Comparison of ENCODE assay signal across 1 cellular context in the genomic region with DNA sequence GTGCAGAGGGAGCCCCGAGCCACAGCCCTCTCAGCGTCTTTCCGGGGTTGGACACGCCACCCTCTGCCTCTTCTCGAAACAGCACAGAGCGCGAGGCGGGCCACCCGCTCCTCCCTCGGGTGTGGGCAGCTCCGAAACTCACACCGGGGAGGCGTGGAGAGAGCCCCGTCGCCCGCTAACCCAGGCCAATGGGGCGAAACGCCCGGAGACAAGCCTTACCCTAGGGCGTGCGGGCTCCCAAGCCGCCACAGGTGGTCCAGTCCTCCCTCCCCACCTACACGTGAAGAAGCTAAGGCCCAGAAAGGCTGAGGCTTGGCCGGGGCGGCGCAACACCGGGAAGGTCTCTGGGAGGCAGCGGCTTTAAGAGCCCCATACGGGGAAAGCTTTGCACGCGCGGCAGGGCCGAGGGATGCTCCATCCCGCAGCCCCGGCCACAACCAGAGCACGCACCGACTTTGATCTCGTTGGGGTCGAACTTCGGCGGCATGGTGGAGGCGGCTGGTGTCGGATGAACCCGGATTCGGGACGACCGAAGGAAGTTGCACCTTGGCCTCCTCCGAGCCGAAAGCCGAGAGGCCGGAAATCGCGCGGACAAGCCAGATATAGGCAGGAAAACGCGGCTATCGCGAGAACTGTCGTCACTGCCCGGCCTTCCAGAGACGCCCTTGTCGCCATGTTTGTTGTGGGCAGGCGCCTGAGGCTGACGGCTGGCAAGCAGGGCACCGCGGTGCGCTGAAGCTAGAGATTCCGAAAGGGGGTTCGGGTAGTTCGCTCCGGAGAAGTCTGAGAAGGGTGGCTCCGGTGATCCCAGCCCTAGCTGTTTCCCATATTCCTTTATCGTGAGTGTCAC.
TF ChIP-seq lines count a peak whose summit lies in the region.

Gene LRSAM1, plus strand, starts transcription at position 680 of the 850 bp plus-strand sequence. CDS start 3,018 bp downstream, outside the sequence.
Gene RPL12, minus strand, starts transcription at position 576 of the 850 bp plus-strand sequence. Its CDS starts 89 bp downstream, at position 487.

TF ChIP-seq in K562, 482 proteins besides CTCF, POLR2A, EP300 and RAD21 (continued from another document and continues in another):
- TF ChIP-seq, protein P1, sequence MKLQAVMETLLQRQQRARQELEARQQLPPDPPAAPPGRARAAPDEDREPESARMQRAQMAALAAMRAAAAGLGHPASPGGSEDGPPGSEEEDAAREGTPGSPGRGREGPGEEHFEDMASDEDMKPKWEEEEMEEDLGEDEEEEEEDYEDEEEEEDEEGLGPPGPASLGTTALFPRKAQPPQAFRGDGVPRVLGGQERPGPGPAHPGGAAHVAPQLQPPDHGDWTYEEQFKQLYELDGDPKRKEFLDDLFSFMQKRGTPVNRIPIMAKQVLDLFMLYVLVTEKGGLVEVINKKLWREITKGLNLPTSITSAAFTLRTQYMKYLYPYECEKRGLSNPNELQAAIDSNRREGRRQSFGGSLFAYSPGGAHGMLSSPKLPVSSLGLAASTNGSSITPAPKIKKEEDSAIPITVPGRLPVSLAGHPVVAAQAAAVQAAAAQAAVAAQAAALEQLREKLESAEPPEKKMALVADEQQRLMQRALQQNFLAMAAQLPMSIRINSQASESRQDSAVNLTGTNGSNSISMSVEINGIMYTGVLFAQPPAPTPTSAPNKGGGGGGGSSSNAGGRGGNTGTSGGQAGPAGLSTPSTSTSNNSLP (IDR thresholded peaks at IDR 0.05; ENCODE audit: borderline replicate concordance, low read depth, low read length), result no peak
- TF ChIP-seq YY1 (IDR thresholded peaks at IDR 0.05; ENCODE audit: borderline replicate concordance in 1 of 3, control insufficient read depth in 1 of 3, extremely low read depth in 1 of 3, insufficient read depth in 3 of 3, insufficient read length in 1 of 3, insufficient replicate concordance in 2 of 3, low read depth in 1 of 3, low read length in 2 of 3), result peak; percentile 99 to 100 (median 100)
- no peak for TF ChIP-seq HOMEZ (CRISPR knock-in tag; IDR thresholded peaks at IDR 0.05)
- no peak for TF ChIP-seq KLF10 (CRISPR knock-in tag; IDR thresholded peaks at IDR 0.05)
- TF ChIP-seq ZNF23 (CRISPR knock-in tag; IDR thresholded peaks at IDR 0.05), result no peak
- peak; percentile 75 for TF ChIP-seq FOXP4 (CRISPR knock-in tag; IDR thresholded peaks at IDR 0.05; ENCODE audit: borderline replicate concordance)
- TF ChIP-seq CCAR2 (IDR thresholded peaks at IDR 0.05; ENCODE audit: low read depth, low read length), result no peak
- TF ChIP-seq BCOR (IDR thresholded peaks at IDR 0.05), result no peak
- TF ChIP-seq E2F8 (IDR thresholded peaks at IDR 0.05; ENCODE audit: low read depth, partially characterized antibody), result no peak
- no peak for TF ChIP-seq ZBTB8A (IDR thresholded peaks at IDR 0.05; ENCODE audit: partially characterized antibody)
- TF ChIP-seq WHSC1 (IDR thresholded peaks at IDR 0.05; ENCODE audit: low read length), result no peak
- TF ChIP-seq TRIM24 (IDR thresholded peaks at IDR 0.05), result no peak
- no peak for TF ChIP-seq SMAD2 (IDR thresholded peaks at IDR 0.05; ENCODE audit: low read depth, low read length)
- TF ChIP-seq, protein P2, sequence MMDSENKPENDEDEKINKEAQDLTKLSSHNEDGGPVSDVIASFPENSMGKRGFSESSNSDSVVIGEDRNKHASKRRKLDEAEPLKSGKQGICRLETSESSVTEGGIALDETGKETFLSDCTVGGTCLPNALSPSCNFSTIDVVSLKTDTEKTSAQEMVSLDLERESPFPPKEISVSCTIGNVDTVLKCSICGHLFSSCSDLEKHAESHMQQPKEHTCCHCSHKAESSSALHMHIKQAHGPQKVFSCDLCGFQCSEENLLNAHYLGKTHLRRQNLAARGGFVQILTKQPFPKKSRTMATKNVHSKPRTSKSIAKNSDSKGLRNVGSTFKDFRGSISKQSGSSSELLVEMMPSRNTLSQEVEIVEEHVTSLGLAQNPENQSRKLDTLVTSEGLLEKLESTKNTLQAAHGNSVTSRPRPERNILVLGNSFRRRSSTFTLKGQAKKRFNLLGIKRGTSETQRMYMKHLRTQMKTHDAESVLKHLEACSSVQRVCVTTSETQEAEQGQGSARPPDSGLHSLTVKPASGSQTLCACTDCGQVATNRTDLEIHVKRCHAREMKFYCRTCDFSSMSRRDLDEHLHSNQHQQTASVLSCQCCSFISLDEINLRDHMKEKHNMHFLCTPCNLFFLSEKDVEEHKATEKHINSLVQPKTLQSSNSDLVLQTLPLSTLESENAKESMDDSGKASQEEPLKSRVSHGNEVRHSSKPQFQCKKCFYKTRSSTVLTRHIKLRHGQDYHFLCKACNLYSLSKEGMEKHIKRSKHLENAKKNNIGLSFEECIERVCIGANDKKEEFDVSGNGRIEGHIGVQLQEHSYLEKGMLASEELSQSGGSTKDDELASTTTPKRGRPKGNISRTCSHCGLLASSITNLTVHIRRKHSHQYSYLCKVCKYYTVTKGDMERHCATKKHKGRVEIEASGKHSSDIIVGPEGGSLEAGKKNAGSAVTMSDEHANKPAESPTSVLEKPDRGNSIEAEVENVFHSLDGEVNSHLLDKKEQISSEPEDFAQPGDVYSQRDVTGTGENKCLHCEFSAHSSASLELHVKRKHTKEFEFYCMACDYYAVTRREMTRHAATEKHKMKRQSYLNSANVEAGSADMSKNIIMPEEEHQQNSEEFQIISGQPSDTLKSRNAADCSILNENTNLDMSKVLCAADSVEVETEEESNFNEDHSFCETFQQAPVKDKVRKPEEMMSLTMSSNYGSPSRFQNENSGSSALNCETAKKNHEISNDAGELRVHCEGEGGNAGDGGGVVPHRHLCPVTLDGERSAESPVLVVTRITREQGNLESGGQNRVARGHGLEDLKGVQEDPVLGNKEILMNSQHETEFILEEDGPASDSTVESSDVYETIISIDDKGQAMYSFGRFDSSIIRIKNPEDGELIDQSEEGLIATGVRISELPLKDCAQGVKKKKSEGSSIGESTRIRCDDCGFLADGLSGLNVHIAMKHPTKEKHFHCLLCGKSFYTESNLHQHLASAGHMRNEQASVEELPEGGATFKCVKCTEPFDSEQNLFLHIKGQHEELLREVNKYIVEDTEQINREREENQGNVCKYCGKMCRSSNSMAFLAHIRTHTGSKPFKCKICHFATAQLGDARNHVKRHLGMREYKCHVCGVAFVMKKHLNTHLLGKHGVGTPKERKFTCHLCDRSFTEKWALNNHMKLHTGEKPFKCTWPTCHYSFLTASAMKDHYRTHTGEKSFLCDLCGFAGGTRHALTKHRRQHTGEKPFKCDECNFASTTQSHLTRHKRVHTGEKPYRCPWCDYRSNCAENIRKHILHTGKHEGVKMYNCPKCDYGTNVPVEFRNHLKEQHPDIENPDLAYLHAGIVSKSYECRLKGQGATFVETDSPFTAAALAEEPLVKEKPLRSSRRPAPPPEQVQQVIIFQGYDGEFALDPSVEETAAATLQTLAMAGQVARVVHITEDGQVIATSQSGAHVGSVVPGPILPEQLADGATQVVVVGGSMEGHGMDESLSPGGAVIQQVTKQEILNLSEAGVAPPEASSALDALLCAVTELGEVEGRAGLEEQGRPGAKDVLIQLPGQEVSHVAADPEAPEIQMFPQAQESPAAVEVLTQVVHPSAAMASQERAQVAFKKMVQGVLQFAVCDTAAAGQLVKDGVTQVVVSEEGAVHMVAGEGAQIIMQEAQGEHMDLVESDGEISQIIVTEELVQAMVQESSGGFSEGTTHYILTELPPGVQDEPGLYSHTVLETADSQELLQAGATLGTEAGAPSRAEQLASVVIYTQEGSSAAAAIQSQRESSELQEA (IDR thresholded peaks at IDR 0.05; ENCODE audit: low read depth), result no peak
- peak; percentile 75 for TF ChIP-seq JUN (IDR thresholded peaks at IDR 0.05; ENCODE audit: borderline replicate concordance, low read depth, low read length)
- no peak for TF ChIP-seq JUN (CRISPR knock-in tag; IDR thresholded peaks at IDR 0.05; ENCODE audit: borderline replicate concordance)
- peak in 1 of 2 experiments; percentile 33; a peak in 1 of 4 replicates for TF ChIP-seq TBL1XR1 (IDR thresholded peaks at IDR 0.05; ENCODE audit: low read length in 2 of 2)
- TF ChIP-seq PRPF4 (IDR thresholded peaks at IDR 0.05; ENCODE audit: insufficient read depth, low read depth, low read length, poor library complexity, severe bottlenecking), result peak; percentile 90
- no peak for TF ChIP-seq ZNF584 (CRISPR knock-in tag; IDR thresholded peaks at IDR 0.05; ENCODE audit: low read depth)
- TF ChIP-seq ZNF408 (CRISPR knock-in tag; IDR thresholded peaks at IDR 0.05; ENCODE audit: low read depth), result no peak
- no peak for TF ChIP-seq MIER1 (IDR thresholded peaks at IDR 0.05; ENCODE audit: low read depth)
- peak; percentile 98 for TF ChIP-seq POLR2H (tag; IDR thresholded peaks at IDR 0.05; ENCODE audit: low read depth)
- peak; percentile 98; the same call in 1 of the 2 replicates for TF ChIP-seq NR1H2 (CRISPR knock-in tag; IDR thresholded peaks at IDR 0.05)
- no peak for TF ChIP-seq PTRF (tag; IDR thresholded peaks at IDR 0.05)
- TF ChIP-seq PCBP2 (IDR thresholded peaks at IDR 0.05; ENCODE audit: low read depth, low read length, poor library complexity, severe bottlenecking), result no peak
- TF ChIP-seq CUX1 (CRISPR knock-in tag; IDR thresholded peaks at IDR 0.05), result no peak
